Comparison of ENCODE assay signal across 15 cellular contexts in the genomic region with DNA sequence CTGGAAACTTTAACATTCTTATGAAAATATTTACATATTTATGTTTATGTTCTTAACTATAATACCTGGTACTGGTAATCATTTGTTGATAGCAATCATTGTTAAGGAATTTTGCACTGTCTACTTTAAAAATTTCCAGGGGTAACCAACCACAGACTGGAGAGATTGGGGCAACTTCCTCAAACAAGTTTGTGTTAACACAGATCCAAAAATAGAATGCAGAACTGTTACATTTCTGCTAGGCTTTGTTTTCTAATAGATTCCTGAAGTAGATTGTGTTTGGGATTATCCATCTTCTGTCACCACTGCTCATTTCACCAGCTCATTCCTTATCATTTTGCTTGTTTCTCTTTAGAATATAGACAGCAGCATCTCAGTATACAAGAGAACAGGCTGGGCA. TPM values are rescaled to one million over a fixed set of nuclear protein-coding genes. Genes with fewer than 3 reads are reported as not detected.
A peak's percentile ranks its signal among the peaks of the same experiment; 100 is the strongest.
DNase-seq lines count a peak whose midpoint lies in the region; ATAC-seq, FAIRE-seq and TF ChIP-seq lines count a peak whose summit lies in the region.
"Had no signal": no experiment of that assay in that cellular context is flagged by ENCODE, and none has a peak within 500 bp of the region (broad histone marks: within the 10 kb centered on the region; RNA-seq: fewer than 3 reads in every experiment).

No MANE protein-coding gene starts in this region.

- H3K36me3 ChIP-seq in transverse colon = peaks cover 0 to 13% (median 2%) of the 10 kb centered on the region in 4 donors

- intact Hi-C loops in transverse colon (cut with DNase I; ENCODE audit: low total_unique reads) = no loop called here

- H3K4me3 Mint-ChIP-seq in activated T-cell treated with anti-CD3 and anti-CD28 coated beads, Interleukin-2, amount 50 U/mL, for 72 hours = no peak overlapping the region
- peak overlapping the region; percentile 25 for H3K4me3 Mint-ChIP-seq in central memory CD8-positive, alpha-beta T cell
- H3K4me3 Mint-ChIP-seq: WTC11 had no signal

- no peak for TF ChIP-seq CTCF in transverse colon (IDR thresholded peaks at IDR 0.05)

- H3K4me3 ChIP-seq in transverse colon = no peak overlapping the region

- peaks cover 73% of the 10 kb centered on the region for H3K4me1 Mint-ChIP-seq in activated T-cell treated with anti-CD3 and anti-CD28 coated beads, Interleukin-2, amount 50 U/mL, for 72 hours (ENCODE audit: low read depth)
- H3K4me1 Mint-ChIP-seq in central memory CD8-positive, alpha-beta T cell = peaks cover 45% of the 10 kb centered on the region
- H3K4me1 Mint-ChIP-seq: WTC11 had no signal

- no peak for TF ChIP-seq EP300 in transverse colon (IDR thresholded peaks at IDR 0.05; ENCODE audit: low read depth)

- peak overlapping the region in 3 of 4 donors; percentile 6 to 16 (median 9) for H3K27ac ChIP-seq in transverse colon

- no peak for FAIRE-seq in frontal cortex (lab: Jason Lieb, UNC)

- no peak for DNase-seq in activated T-cell treated with anti-CD3 and anti-CD28 coated beads, Interleukin-2, amount 50 U/mL, for 72 hours
- DNase-seq in activated T-cell treated with anti-CD3 and anti-CD28 coated beads, Interleukin-2, amount 50 U/mL, for 1 hour = no peak
- peak; percentile 52 for DNase-seq in NOMO-1 treated with dmso at 0.1 percent for 144 hours (lab: John Stamatoyannopoulos, UW; ENCODE audit: unreplicated experiment)
- DNase-seq in central memory CD8-positive, alpha-beta T cell (ENCODE audit: low spot score in 2 of 2) = no peak
- DNase-seq in transverse colon = no peak
- no peak for DNase-seq in frontal cortex (ENCODE audit: low spot score in 2 of 2)
- DNase-seq: ACHN, dermis blood vessel endothelial cell, H7, NCI-H2081 treated with DMSO at 0.1 percent for 48 hours, nucleus accumbens, SHP77 had no signal

- peaks cover 0 to 11% (median 3%) of the 10 kb centered on the region in 4 donors for H3K4me1 ChIP-seq in transverse colon

- H3K27me3 ChIP-seq in transverse colon = no peaks in the 10 kb centered on the region

- no peaks in the 10 kb centered on the region for H3K9me3 ChIP-seq in transverse colon

- TF ChIP-seq POLR2A in transverse colon (IDR thresholded peaks at IDR 0.05) = no peak

- peaks cover 17 to 54% of the 10 kb centered on the region in 2 donors for H3K36me3 Mint-ChIP-seq in activated T-cell treated with anti-CD3 and anti-CD28 coated beads, Interleukin-2, amount 50 U/mL, for 72 hours (ENCODE audit: insufficient read depth in 2 of 2)
- peaks cover 75% of the 10 kb centered on the region for H3K36me3 Mint-ChIP-seq in central memory CD8-positive, alpha-beta T cell (ENCODE audit: insufficient read depth)

- H3K9me3 Mint-ChIP-seq in activated T-cell treated with anti-CD3 and anti-CD28 coated beads, Interleukin-2, amount 50 U/mL, for 72 hours = no peaks in the 10 kb centered on the region
- no peaks in the 10 kb centered on the region for H3K9me3 Mint-ChIP-seq in central memory CD8-positive, alpha-beta T cell

- H3K27ac Mint-ChIP-seq in activated T-cell treated with anti-CD3 and anti-CD28 coated beads, Interleukin-2, amount 50 U/mL, for 72 hours = peak overlapping the region; percentile 62
- H3K27ac Mint-ChIP-seq in central memory CD8-positive, alpha-beta T cell (ENCODE audit: low read depth) = peak overlapping the region; percentile 41
- H3K27ac Mint-ChIP-seq: WTC11 had no signal

- ATAC-seq in activated T-cell treated with anti-CD3 and anti-CD28 coated beads, Interleukin-2, amount 50 U/mL, for 72 hours (replicated peaks in 1 of 2) = no peak
- ATAC-seq in central memory CD8-positive, alpha-beta T cell (replicated peaks; ENCODE audit: extremely low read depth, poor library complexity, severe bottlenecking) = no peak
- ATAC-seq in HG03097 (IDR thresholded peaks at IDR 0.05; ENCODE audit: low FRiP score, unreplicated experiment) = no peak
- ATAC-seq in HG02870 (IDR thresholded peaks at IDR 0.05; ENCODE audit: unreplicated experiment) = no peak
- ATAC-seq: WTC11 had no signal

- in situ Hi-C loops in transverse colon (cut with MboI; ENCODE audit: low pct_ligation_motif_present in 1 of 4, low pct_unique_long_range_greater_than_20kb in 1 of 4, low sequenced_read_pairs in 3 of 4) = no loop called here

- H3K27me3 Mint-ChIP-seq in activated T-cell treated with anti-CD3 and anti-CD28 coated beads, Interleukin-2, amount 50 U/mL, for 72 hours (ENCODE audit: low read depth) = no peaks in the 10 kb centered on the region
- H3K27me3 Mint-ChIP-seq in central memory CD8-positive, alpha-beta T cell = no peaks in the 10 kb centered on the region

RNA-seq across cellular contexts. Expression of gene RNF125, which starts 23.7 kb away (rescaled TPM):
- 10 to 100 TPM; 40.5 to 43.3 TPM for total RNA-seq in activated T-cell treated with anti-CD3 and anti-CD28 coated beads, Interleukin-2, amount 50 U/mL, for 72 hours
- 10 to 100 TPM in 2 of 4 donors, 1 to 10 TPM in 2; 7.9 to 12.1 (median 10.3) TPM for total RNA-seq in transverse colon
- total RNA-seq in frontal cortex = 2.0 TPM

RNA-seq across cellular contexts. Expression of gene RNF138, which starts 49.3 kb away (rescaled TPM):
- 10 to 100 TPM; 74.7 to 79.9 TPM for total RNA-seq in activated T-cell treated with anti-CD3 and anti-CD28 coated beads, Interleukin-2, amount 50 U/mL, for 72 hours
- total RNA-seq in transverse colon (10 to 100 TPM; 18.3 to 32.2 (median 28.5) TPM), frontal cortex (77.9 TPM)
